In the genomic region with DNA sequence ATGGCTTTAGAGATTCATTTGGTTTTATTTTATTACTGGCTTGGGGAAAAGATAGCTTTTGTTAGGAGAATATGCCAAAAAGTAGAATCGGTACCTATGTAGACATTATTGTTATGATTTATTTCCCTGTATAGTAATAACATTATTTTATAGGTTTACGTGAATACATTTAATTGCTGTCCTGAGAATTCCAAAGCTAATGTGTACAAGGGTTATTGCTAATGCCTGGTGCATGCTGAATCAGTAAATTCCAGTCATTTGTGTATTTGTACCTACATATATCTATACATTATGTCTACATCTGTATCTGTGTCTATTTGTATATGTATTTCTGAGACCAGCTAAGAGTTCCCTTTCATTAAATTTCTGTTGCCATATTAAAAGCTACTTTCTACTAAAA, we compare ENCODE assay signal across 17 cellular contexts.
DNase-seq lines count a peak whose midpoint lies in the region; ATAC-seq, FAIRE-seq and TF ChIP-seq lines count a peak whose summit lies in the region.
"Had no signal": no experiment of that assay in that cellular context is flagged by ENCODE, and none has a peak within 500 bp of the region (broad histone marks: within the 10 kb centered on the region; RNA-seq: fewer than 3 reads in every experiment).

No MANE protein-coding gene starts in this region.

- no peaks in the 10 kb centered on the region for H4K20me1 ChIP-seq in astrocyte (ENCODE audit: insufficient read depth, low read length)
- H4K20me1 ChIP-seq in osteoblast (ENCODE audit: insufficient read depth, low read length), result no peaks in the 10 kb centered on the region
- H4K20me1 ChIP-seq: BLaER1 treated with 17β-estradiol and CSF1 and Interleukin-3, amounts not matched to agents 10 nM and 100 nM had no signal

- TF ChIP-seq CTCF in HFFc6 (IDR thresholded peaks at IDR 0.05) (no peak), astrocyte (IDR thresholded peaks at IDR 0.05; ENCODE audit: insufficient read depth, low read depth, low read length) (no peak), osteoblast (IDR thresholded peaks at IDR 0.05; ENCODE audit: extremely low read depth, low read depth, low read length) (no peak)

- H3K9me3 Mint-ChIP-seq in HFFc6 (no peaks in the 10 kb centered on the region), astrocyte (ENCODE audit: unreplicated experiment) (no peaks in the 10 kb centered on the region)
- H3K9me3 Mint-ChIP-seq: CD4-positive, alpha-beta T cell; GM23338 had no signal

- H3K27me3 Mint-ChIP-seq in HFFc6 (ENCODE audit: insufficient read depth) (no peaks in the 10 kb centered on the region), astrocyte (ENCODE audit: low read depth, unreplicated experiment) (no peaks in the 10 kb centered on the region)
- H3K27me3 Mint-ChIP-seq: CD4-positive, alpha-beta T cell had no signal

- H3K4me1 ChIP-seq in astrocyte (ENCODE audit: insufficient read depth, low read length) (peaks cover 18% of the 10 kb centered on the region), osteoblast (ENCODE audit: insufficient read depth, low read length) (peaks cover 34% of the 10 kb centered on the region)
- H3K4me1 ChIP-seq: BLaER1 treated with 17β-estradiol and CSF1 and Interleukin-3, amounts not matched to agents 10 nM and 100 nM had no signal

- no peaks in the 10 kb centered on the region for H3K27me3 ChIP-seq in astrocyte (ENCODE audit: insufficient read depth, low read length)
- H3K27me3 ChIP-seq in osteoblast (ENCODE audit: insufficient read depth, low read length), result no peaks in the 10 kb centered on the region
- H3K27me3 ChIP-seq: BLaER1 treated with 17β-estradiol and CSF1 and Interleukin-3, amounts not matched to agents 10 nM and 100 nM had no signal

- H3K36me3 ChIP-seq in astrocyte (ENCODE audit: insufficient read depth, low read length) (no peaks in the 10 kb centered on the region), osteoblast (ENCODE audit: insufficient read depth, low read length) (no peaks in the 10 kb centered on the region)
- H3K36me3 ChIP-seq: BLaER1 treated with 17β-estradiol and CSF1 and Interleukin-3, amounts not matched to agents 10 nM and 100 nM had no signal

- H3K4me3 ChIP-seq in astrocyte (ENCODE audit: insufficient read depth, low read depth, low read length), result no peak overlapping the region
- H3K4me3 ChIP-seq in osteoblast (ENCODE audit: insufficient read depth, low read length), result no peak overlapping the region
- H3K4me3 ChIP-seq: BLaER1 treated with 17β-estradiol and CSF1 and Interleukin-3, amounts not matched to agents 10 nM and 100 nM; GM12878; GM23338 had no signal

- peak overlapping the region; percentile 27 for H3K9ac ChIP-seq in astrocyte (ENCODE audit: low read length)
- H3K9ac ChIP-seq: BLaER1 treated with 17β-estradiol and CSF1 and Interleukin-3, amounts not matched to agents 10 nM and 100 nM had no signal

- H2AFZ ChIP-seq in astrocyte (ENCODE audit: low read depth, low read length) (no peak overlapping the region), osteoblast (ENCODE audit: low read length) (peak overlapping the region; percentile 62)
- H2AFZ ChIP-seq: GM23338 had no signal

- H3K4me3 Mint-ChIP-seq in HFFc6, result no peak overlapping the region; the same call in 1 of the 2 replicates
- H3K4me3 Mint-ChIP-seq in astrocyte (ENCODE audit: unreplicated experiment), result no peak overlapping the region
- H3K4me3 Mint-ChIP-seq: CD4-positive, alpha-beta T cell; GM23338 had no signal

- ATAC-seq in HG02840 (IDR thresholded peaks at IDR 0.05; ENCODE audit: low FRiP score, unreplicated experiment), result no peak
- ATAC-seq in HG03520 (IDR thresholded peaks at IDR 0.05; ENCODE audit: unreplicated experiment), result no peak
- ATAC-seq in activated CD4-positive, CD25-positive, alpha-beta regulatory T cell treated with anti-CD3 and anti-CD28 coated beads, Interleukin-2, amount 50 U/mL, for 24 hours, result no peak
- ATAC-seq: GM12878, GM23338 had no signal

- H3K36me3 Mint-ChIP-seq in HFFc6 (ENCODE audit: low read depth) (no peaks in the 10 kb centered on the region), astrocyte (ENCODE audit: low read depth, unreplicated experiment) (peaks cover 1% of the 10 kb centered on the region)

- DNase-seq in HFFc6 (no peak), astrocyte (ENCODE audit: low read depth) (no peak), osteoblast (ENCODE audit: insufficient read length, low spot score, missing footprints) (no peak), NCI-H2171 (lab: John Stamatoyannopoulos, UW) (no peak)
- DNase-seq: ACHN; Calu3; CD4-positive, alpha-beta T cell; DMS79; H7; KBM-7 had no signal

- FAIRE-seq in astrocyte (lab: Jason Lieb, UNC), result no peak
- FAIRE-seq: GM12878, GM18507 had no signal

- H3K79me2 ChIP-seq in astrocyte (ENCODE audit: insufficient read depth, low read length), result no peaks in the 10 kb centered on the region
- H3K79me2 ChIP-seq in osteoblast (ENCODE audit: insufficient read depth, low read length), result no peaks in the 10 kb centered on the region

- H3K4me1 Mint-ChIP-seq in HFFc6 (ENCODE audit: low read depth) (peaks cover 57% of the 10 kb centered on the region), astrocyte (ENCODE audit: low read depth, unreplicated experiment) (peaks cover 21% of the 10 kb centered on the region)

- H3K27ac Mint-ChIP-seq in HFFc6 (peak overlapping the region; percentile 62), astrocyte (ENCODE audit: unreplicated experiment) (no peak overlapping the region)
- H3K27ac Mint-ChIP-seq: CD4-positive, alpha-beta T cell; GM23338 had no signal

- H3K4me2 ChIP-seq in astrocyte (ENCODE audit: low read length) (peak overlapping the region; percentile 47), osteoblast (ENCODE audit: insufficient read depth, low read length) (peak overlapping the region; percentile 75)
- H3K4me2 ChIP-seq: BLaER1 treated with 17β-estradiol and CSF1 and Interleukin-3, amounts not matched to agents 10 nM and 100 nM; GM23338 had no signal

- H3K9me3 ChIP-seq in astrocyte (ENCODE audit: insufficient read depth, low read depth, low read length) (no peaks in the 10 kb centered on the region), osteoblast (ENCODE audit: low read depth, low read length) (no peaks in the 10 kb centered on the region)
- H3K9me3 ChIP-seq: BLaER1 treated with 17β-estradiol and CSF1 and Interleukin-3, amounts not matched to agents 10 nM and 100 nM had no signal

- H3K27ac ChIP-seq in astrocyte (ENCODE audit: low read depth, low read length) (no peak overlapping the region), osteoblast (ENCODE audit: low read depth, low read length) (peak overlapping the region; percentile 86)
- H3K27ac ChIP-seq: BLaER1 treated with 17β-estradiol and CSF1 and Interleukin-3, amounts not matched to agents 10 nM and 100 nM had no signal
